Comparison of ENCODE assay signal across 8 cellular contexts in the genomic region with DNA sequence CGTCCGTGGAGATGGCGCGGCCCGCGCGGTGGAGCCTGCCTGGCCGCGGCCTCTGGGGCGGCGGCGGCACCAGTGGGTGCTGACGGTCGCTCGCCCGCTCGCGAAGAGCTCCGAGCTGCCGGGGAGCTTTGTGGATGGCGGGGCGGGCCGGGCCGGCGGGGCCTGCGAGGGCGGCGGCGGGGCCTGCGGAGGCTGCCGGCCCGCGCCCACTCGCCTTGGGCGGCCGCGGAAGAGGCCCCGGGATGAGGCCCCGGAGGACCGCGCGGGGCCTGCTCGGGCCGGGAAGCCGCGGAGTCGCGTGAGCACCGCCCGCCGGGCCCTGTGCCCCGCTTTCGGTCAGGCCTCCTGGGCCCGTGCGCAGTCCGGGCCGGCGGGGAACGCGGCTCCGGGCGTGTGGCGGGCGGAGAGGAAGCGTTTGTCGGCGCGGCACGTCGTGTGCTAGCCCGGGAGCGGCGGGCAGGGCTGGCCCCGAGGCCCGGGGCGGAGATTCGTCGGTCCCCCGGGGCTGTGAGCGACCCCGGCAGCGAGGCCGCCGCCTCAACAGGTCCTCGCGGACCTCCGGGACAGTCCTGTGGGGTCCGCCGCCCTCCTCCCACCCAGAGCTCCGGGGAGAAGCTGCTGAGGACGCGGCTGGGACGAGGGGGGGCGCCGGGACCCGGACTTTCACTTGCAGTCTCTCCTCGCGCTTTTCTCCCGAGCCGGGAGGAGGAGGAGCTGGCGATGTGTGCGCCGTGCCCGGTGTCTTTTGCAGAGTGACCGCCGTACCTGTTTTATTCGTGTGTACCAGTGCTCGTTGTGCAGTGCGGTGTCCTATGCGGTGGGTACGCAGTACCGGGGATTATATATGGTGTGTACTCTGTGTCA. TPM values are rescaled to one million over a fixed set of nuclear protein-coding genes. Genes with fewer than 3 reads are reported as not detected.
A peak's percentile ranks its signal among the peaks of the same experiment; 100 is the strongest.
DNase-seq lines count a peak whose midpoint lies in the region; ATAC-seq lines count a peak whose summit lies in the region.

No MANE protein-coding gene starts in this region.

- H2AK5ac ChIP-seq in mesendoderm (ENCODE audit: low read length) = peak overlapping the region; percentile 51

- H3K79me1 ChIP-seq in mesendoderm (ENCODE audit: low read length) = peaks cover 8% of the 10 kb centered on the region

- H3K4me3 Mint-ChIP-seq in effector memory CD8-positive, alpha-beta T cell = peak overlapping the region; percentile 85 to 87

- H3K4ac ChIP-seq in mesendoderm (ENCODE audit: low read depth, low read length) = peak overlapping the region; percentile 94

- peaks cover 6% of the 10 kb centered on the region for H3K4me1 ChIP-seq in mesendoderm (ENCODE audit: control insufficient read depth, low read depth, low read length)

- no peaks in the 10 kb centered on the region for H3K27me3 Mint-ChIP-seq in effector memory CD8-positive, alpha-beta T cell

- H3K27me3 ChIP-seq in mesendoderm (ENCODE audit: insufficient read depth, low read length, poor library complexity) = no peaks in the 10 kb centered on the region

- H3K4me2 ChIP-seq in mesendoderm (ENCODE audit: low read length) = peak overlapping the region; percentile 98

- H3K18ac ChIP-seq in mesendoderm (ENCODE audit: low read length) = peak overlapping the region; percentile 100

- H2BK5ac ChIP-seq in mesendoderm (ENCODE audit: low read length) = no peak overlapping the region

- H3K56ac ChIP-seq in mesendoderm (ENCODE audit: low read length) = peak overlapping the region; percentile 97

- H4K8ac ChIP-seq in mesendoderm (ENCODE audit: low read depth, low read length) = peak overlapping the region; percentile 78

- H3K9ac ChIP-seq in mesendoderm (ENCODE audit: low read length) = peak overlapping the region; percentile 90

- H3K27ac ChIP-seq in mesendoderm (ENCODE audit: low read depth, low read length) = peak overlapping the region; percentile 77

- ATAC-seq in HG02798 (IDR thresholded peaks at IDR 0.05; ENCODE audit: poor library complexity, unreplicated experiment) = peak; percentile 33
- ATAC-seq in effector memory CD8-positive, alpha-beta T cell (replicated peaks) = peak; percentile 39

- H3K4me1 Mint-ChIP-seq in effector memory CD8-positive, alpha-beta T cell (ENCODE audit: low read depth in 2 of 2) = peaks cover 23 to 35% of the 10 kb centered on the region in 2 donors

- peak; percentile 8 to 40 for DNase-seq in NCI-H2081 (lab: John Stamatoyannopoulos, UW)
- no peak for DNase-seq in NCI-H2081 treated with DMSO at 0.1 percent for 48 hours (lab: John Stamatoyannopoulos, UW)
- DNase-seq in NCI-H510A (lab: John Stamatoyannopoulos, UW) = peak; percentile 23
- DNase-seq in activated CD8-positive, alpha-beta memory T cell treated with anti-CD3 and anti-CD28 coated beads for 48 hours (ENCODE audit: low read depth in 2 of 3, low spot score in 2 of 3) = peak; percentile 23 to 40 (median 40)
- peak; percentile 43 to 63 (median 60) for DNase-seq in effector memory CD8-positive, alpha-beta T cell
- DNase-seq in mesendoderm = peak; percentile 70
- peak; percentile 30 for DNase-seq in stimulated activated CD8-positive, alpha-beta memory T cell treated with anti-CD3 and anti-CD28 coated beads, Interleukin-15, amount 100 ng/mL, for 24 hours (ENCODE audit: low read depth)

- peak overlapping the region; percentile 86 for H2BK120ac ChIP-seq in mesendoderm (ENCODE audit: low read depth, low read length)

- peak overlapping the region; percentile 89 for H3K23ac ChIP-seq in mesendoderm (ENCODE audit: low read length)

- no peaks in the 10 kb centered on the region for H3K36me3 ChIP-seq in mesendoderm (ENCODE audit: control insufficient read depth, insufficient read depth, low read length)

- no CpG with 5 or more reads among the region's 112 CpGs for WGBS in mesendoderm (ENCODE audit: extremely low coverage, insufficient coverage, low lambda C conversion rate)

- no peak overlapping the region for H4K5ac ChIP-seq in mesendoderm (ENCODE audit: low read length)

- no peak overlapping the region for H2BK15ac ChIP-seq in mesendoderm (replicated peaks; ENCODE audit: low read depth)

- no peaks in the 10 kb centered on the region for H3K9me3 Mint-ChIP-seq in effector memory CD8-positive, alpha-beta T cell

- peaks cover 26% of the 10 kb centered on the region for H3K79me2 ChIP-seq in mesendoderm (ENCODE audit: control insufficient read depth, insufficient read depth, low read length)

- peak overlapping the region; percentile 91 to 93 for H3K27ac Mint-ChIP-seq in effector memory CD8-positive, alpha-beta T cell

- peak overlapping the region; percentile 69 for H3K4me3 ChIP-seq in mesendoderm (ENCODE audit: low read length)

- peaks cover 16% of the 10 kb centered on the region for H3K36me3 Mint-ChIP-seq in effector memory CD8-positive, alpha-beta T cell (ENCODE audit: insufficient read depth)

RNA-seq across cellular contexts. Expression of a gene that starts 0.6 kb away (rescaled TPM):
- 24.7 TPM for polyA plus RNA-seq in mesendoderm (2013, experiment 1 of 2)
- polyA plus RNA-seq in mesendoderm (2013, experiment 2 of 2) = 24.1 TPM
